Comparison of ENCODE assay signal across 25 cellular contexts in genomic region chr4:6090936-6091335, GRCh38.
"Had no signal": no experiment of that assay in that cellular context is flagged by ENCODE, and none has a peak within 500 bp of the region (broad histone marks: within the 10 kb centered on the region; RNA-seq: fewer than 3 reads in every experiment).

No MANE protein-coding gene starts in this region.

- DNase-seq: activated B cell treated with CpG ODN at 0.5 μM for 24 hours; activated CD4-positive, alpha-beta T cell treated with anti-CD3 and anti-CD28 coated beads for 48 hours; activated CD4-positive, alpha-beta T cell treated with anti-CD3 and anti-CD28 coated beads, Interleukin-2, amount 50 U/mL, for 1 hour; activated CD4-positive, alpha-beta T cell treated with anti-CD3 and anti-CD28 coated beads, Interleukin-2, amount 50 U/mL, for 48 hours; activated CD8-positive, alpha-beta T cell treated with anti-CD3 and anti-CD28 coated beads for 36 hours; activated effector memory CD4-positive, alpha-beta T cell treated with Interleukin-2 at 50 U/mL for 16 hours; activated gamma-delta T cell treated with Interleukin-2 at 50 U/mL for 16 hours; activated naive CD4-positive, alpha-beta T cell treated with anti-CD3 and anti-CD28 coated beads, Interleukin-2, amount 50 U/mL, for 16 hours; activated naive CD4-positive, alpha-beta T cell treated with Interleukin-2 at 50 U/mL for 16 hours; activated T-cell treated with anti-CD3 and anti-CD28 coated beads, Interleukin-2, amount 50 U/mL, for 4 hours; amniotic stem cell; brain microvascular endothelial cell; cortex of kidney; dermis blood vessel endothelial cell; effector CD4-positive, alpha-beta T cell; foreskin fibroblast; T-helper 1 cell; T-helper 17 cell; T1000; WERI-Rb-1 had no signal

- H3K4me3 Mint-ChIP-seq: activated B cell treated with CpG ODN at 0.5 μM for 24 hours; activated CD8-positive, alpha-beta T cell treated with anti-CD3 and anti-CD28 coated beads for 36 hours; activated naive CD8-positive, alpha-beta T cell; activated T-cell treated with anti-CD3 and anti-CD28 coated beads, Interleukin-2, amount 50 U/mL, for 4 hours; activated T-helper 17 cell treated with anti-CD3 and anti-CD28 coated beads, Interleukin-2, amount 50 U/mL, for 72 hours; T-helper 17 cell; T-helper 2 cell treated with Interferon-gamma antibody and Interleukin-4, amounts not matched to agents 5 μg/mL and 100 μg/mL, for 36 hours had no signal

- H3K27me3 Mint-ChIP-seq: activated B cell treated with CpG ODN at 0.5 μM for 24 hours; activated naive CD8-positive, alpha-beta T cell; activated T-helper 17 cell treated with anti-CD3 and anti-CD28 coated beads, Interleukin-2, amount 50 U/mL, for 72 hours had no signal

- ATAC-seq: activated CD4-positive, CD25-positive, alpha-beta regulatory T cell treated with anti-CD3 and anti-CD28 coated beads, Interleukin-2, amount 50 U/mL, for 24 hours; activated CD8-positive, alpha-beta T cell treated with anti-CD3 and anti-CD28 coated beads for 36 hours; activated T-cell treated with anti-CD3 and anti-CD28 coated beads, Interleukin-2, amount 50 U/mL, for 4 hours; activated T-helper 17 cell treated with anti-CD3 and anti-CD28 coated beads, Interleukin-2, amount 50 U/mL, for 72 hours; esophagus mucosa; T-helper 17 cell had no signal

- H3K27ac Mint-ChIP-seq: activated B cell treated with CpG ODN at 0.5 μM for 24 hours; activated CD8-positive, alpha-beta T cell treated with anti-CD3 and anti-CD28 coated beads for 36 hours; activated naive CD8-positive, alpha-beta T cell; activated T-helper 17 cell treated with anti-CD3 and anti-CD28 coated beads, Interleukin-2, amount 50 U/mL, for 72 hours; T-helper 17 cell; T-helper 2 cell treated with Interferon-gamma antibody and Interleukin-4, amounts not matched to agents 5 μg/mL and 100 μg/mL, for 36 hours had no signal

- H3K4me1 Mint-ChIP-seq: activated B cell treated with CpG ODN at 0.5 μM for 24 hours had no signal

- H3K36me3 Mint-ChIP-seq: activated naive CD8-positive, alpha-beta T cell had no signal

- H3K36me3 ChIP-seq: brain microvascular endothelial cell, WERI-Rb-1 had no signal

- H3K27ac ChIP-seq: brain microvascular endothelial cell, WERI-Rb-1 had no signal
